In genomic region chr7:53397911-53398310, GRCh38 we compare ENCODE assay signal across 20 cellular contexts.
"Had no signal": no experiment of that assay in that cellular context is flagged by ENCODE, and none has a peak within 500 bp of the region (broad histone marks: within the 10 kb centered on the region; RNA-seq: fewer than 3 reads in every experiment).

No MANE protein-coding gene starts in this region.

- H3K27me3 ChIP-seq: colonic mucosa, foreskin keratinocyte, hepatocyte, sigmoid colon had no signal

- H3K27ac ChIP-seq: colonic mucosa, foreskin keratinocyte, hepatocyte, left ventricle myocardium inferior, lower lobe of right lung, parathyroid adenoma, psoas muscle, sigmoid colon, skin epidermis had no signal

- H3K4me2 ChIP-seq: hepatocyte had no signal

- H3K9ac ChIP-seq: parathyroid adenoma had no signal

- H3K4me1 ChIP-seq: colonic mucosa, foreskin keratinocyte, left ventricle myocardium inferior, lower lobe of right lung, parathyroid adenoma, psoas muscle, sigmoid colon had no signal

- H2AFZ ChIP-seq: hepatocyte, parathyroid adenoma had no signal

- H3K36me3 ChIP-seq: colonic mucosa, left ventricle myocardium inferior, lower lobe of right lung, sigmoid colon had no signal

- H3K4me3 ChIP-seq: colonic mucosa, hepatocyte, left ventricle myocardium inferior, lower lobe of right lung, psoas muscle, sigmoid colon, skin epidermis had no signal

- DNase-seq: cerebellar nuclear complex; colonic mucosa; dermis blood vessel endothelial cell; erythroblast; foreskin keratinocyte; head of caudate nucleus; left cardiac atrium; left ventricle myocardium inferior; lower lobe of right lung; midbrain; naive B cell; nephron progenitor cell; psoas muscle; sigmoid colon; stimulated activated CD4-positive, alpha-beta T cell treated with anti-CD3 and anti-CD28 coated beads, Interleukin-12 subunit alpha, Interleukin-12 subunit beta, amount 100 ng/mL, for 4 hours; stimulated activated CD4-positive, alpha-beta T cell treated with anti-CD3 and anti-CD28 coated beads, Interleukin-2, amount 100 ng/mL, for 48 hours; stimulated activated naive CD4-positive, alpha-beta T cell treated with Interleukin-2 at 50 U/mL for 16 hours had no signal

- H3K9me3 ChIP-seq: colonic mucosa, lower lobe of right lung, psoas muscle, sigmoid colon had no signal
